ENCODE assay signal across 8 cellular contexts in the genomic region with DNA sequence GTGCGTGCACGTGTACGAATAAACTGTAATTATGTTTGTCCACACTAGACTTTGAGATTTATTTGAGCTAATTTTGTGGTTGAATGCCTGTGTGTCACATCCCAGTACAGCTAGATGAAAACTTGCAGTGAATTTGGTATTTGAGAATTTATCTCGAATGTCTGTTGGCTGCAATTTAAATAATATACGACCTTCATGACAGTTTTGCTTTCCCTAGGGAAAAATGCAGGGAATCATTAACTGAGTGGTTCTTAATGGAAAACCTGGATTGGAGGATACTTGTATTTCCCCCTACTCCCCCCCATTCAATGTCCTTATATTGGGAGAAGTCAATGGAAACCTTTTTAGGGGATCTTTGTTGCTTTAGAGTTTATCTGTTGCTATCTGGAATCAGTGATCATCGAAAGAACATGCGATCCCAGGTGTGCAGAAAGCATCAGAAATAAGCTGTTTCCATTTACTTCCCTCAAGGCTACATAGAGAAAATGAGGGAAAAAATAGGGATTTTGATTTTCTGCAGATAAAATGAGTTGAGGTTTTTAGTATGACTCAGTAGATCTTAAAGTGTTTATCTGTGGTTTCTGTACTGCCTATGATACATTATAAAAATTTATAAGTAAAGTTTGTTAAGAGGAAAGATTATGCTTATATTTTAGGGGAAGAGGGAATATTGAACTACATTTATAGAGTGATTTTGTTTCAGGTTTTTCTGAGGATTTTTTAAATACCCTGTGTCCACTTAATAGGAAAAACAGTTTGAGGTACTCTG.
DNase-seq lines count a peak whose midpoint lies in the region; ATAC-seq and TF ChIP-seq lines count a peak whose summit lies in the region.
"Not testable (repeated sequence)": the region's sequence is repeated elsewhere in the genome, so short reads cannot be mapped to it uniquely, and the experiment has no call there.

No MANE protein-coding gene starts in this region.

- not testable (repeated sequence) for H3K27ac ChIP-seq in CD8-positive, alpha-beta T cell (ENCODE audit: low read depth, low read length); HUES48 (ENCODE audit: low read depth, low read length); PC-9

- intact Hi-C loops in CD8-positive, alpha-beta T cell (cut with DNase I, micrococcal nuclease): not testable (repeated sequence)
- intact Hi-C loops in PC-9 (cut with micrococcal nuclease; ENCODE audit: unreplicated experiment): loop anchor here (5.0 kb wide), 1 partner anchor 260 kb away; no protein-coding TSS in a partner anchor

- not testable (repeated sequence) for BruUV-seq in PC-9 (replicated peaks; lab: Mats Ljungman, UMichigan)

- not testable (repeated sequence) for H4K20me1 ChIP-seq in PC-9 (ENCODE audit: insufficient read depth)

- not testable (repeated sequence) for H3K9me3 Mint-ChIP-seq in CD8-positive, alpha-beta T cell; activated T-cell treated with anti-CD3 and anti-CD28 coated beads, Interleukin-2, amount 50 U/mL, for 24 hours; central memory CD8-positive, alpha-beta T cell; glutamatergic neuron (ENCODE audit: unreplicated experiment); naive B cell; stimulated activated naive B cell treated with anti-CD40 and anti-IgM and Interleukin-4, amounts not matched to agents 10 μg/mL and 1 μg/mL and 100 μg/mL, for 72 hours

- H3K9me2 ChIP-seq in PC-9 (ENCODE audit: insufficient read depth): not testable (repeated sequence)

- not testable (repeated sequence) for TF ChIP-seq CTCF in CD8-positive, alpha-beta T cell (IDR thresholded peaks at IDR 0.05); PC-9 (conservative IDR thresholded peaks at IDR 0.05); glutamatergic neuron (IDR thresholded peaks at IDR 0.05; ENCODE audit: partially characterized antibody, unreplicated experiment)

- ATAC-seq in CD8-positive, alpha-beta T cell; central memory CD8-positive, alpha-beta T cell (replicated peaks; ENCODE audit: extremely low read depth, poor library complexity, severe bottlenecking); naive B cell (ENCODE audit: low read depth in 2 of 2); stimulated activated naive B cell treated with anti-CD40 and anti-IgM and Interleukin-4, amounts not matched to agents 10 μg/mL and 1 μg/mL and 100 μg/mL, for 72 hours (replicated peaks): not testable (repeated sequence)

- H3K4me2 ChIP-seq in PC-9: peak overlapping the region; percentile 83

- not testable (repeated sequence) for H3F3A ChIP-seq in PC-9 (ENCODE audit: insufficient read depth, low read depth)

- H3K27me3 Mint-ChIP-seq in CD8-positive, alpha-beta T cell (ENCODE audit: low read depth); activated T-cell treated with anti-CD3 and anti-CD28 coated beads, Interleukin-2, amount 50 U/mL, for 24 hours; central memory CD8-positive, alpha-beta T cell; glutamatergic neuron (ENCODE audit: unreplicated experiment); naive B cell; stimulated activated naive B cell treated with anti-CD40 and anti-IgM and Interleukin-4, amounts not matched to agents 10 μg/mL and 1 μg/mL and 100 μg/mL, for 72 hours: not testable (repeated sequence)

- POLR2A ChIA-PET in CD8-positive, alpha-beta T cell (lab: Charles Lee); PC-9 (lab: Charles Lee; ENCODE audit: unreplicated experiment): not testable (repeated sequence)

- H3K4me1 ChIP-seq in CD8-positive, alpha-beta T cell (ENCODE audit: insufficient read depth, low read length): not testable (repeated sequence)
- H3K4me1 ChIP-seq in HUES48 (ENCODE audit: control insufficient read depth, insufficient read depth, low read length): peaks cover 23% of the 10 kb centered on the region
- peaks cover 21% of the 10 kb centered on the region for H3K4me1 ChIP-seq in PC-9 (replicated peaks; ENCODE audit: insufficient read depth)

- CTCF ChIA-PET in CD8-positive, alpha-beta T cell (lab: Charles Lee); PC-9 (lab: Charles Lee): not testable (repeated sequence)

- H3K79me2 ChIP-seq in PC-9 (ENCODE audit: low read depth): peaks cover 49% of the 10 kb centered on the region

- not testable (repeated sequence) for H3K27me3 ChIP-seq in CD8-positive, alpha-beta T cell (ENCODE audit: insufficient read depth, low read length); HUES48 (ENCODE audit: control insufficient read depth, insufficient read depth, low read length); PC-9 (ENCODE audit: insufficient read depth, low read depth)

- not testable (repeated sequence) for H2AFZ ChIP-seq in PC-9

- not testable (repeated sequence) for H3K36me3 Mint-ChIP-seq in CD8-positive, alpha-beta T cell; activated T-cell treated with anti-CD3 and anti-CD28 coated beads, Interleukin-2, amount 50 U/mL, for 24 hours (ENCODE audit: low read depth); central memory CD8-positive, alpha-beta T cell (ENCODE audit: insufficient read depth); glutamatergic neuron (ENCODE audit: unreplicated experiment); naive B cell; stimulated activated naive B cell treated with anti-CD40 and anti-IgM and Interleukin-4, amounts not matched to agents 10 μg/mL and 1 μg/mL and 100 μg/mL, for 72 hours

- not testable (repeated sequence) for DNase-seq in CD8-positive, alpha-beta T cell; PC-9; activated T-cell treated with anti-CD3 and anti-CD28 coated beads, Interleukin-2, amount 50 U/mL, for 24 hours; central memory CD8-positive, alpha-beta T cell (ENCODE audit: low spot score in 2 of 2); glutamatergic neuron; naive B cell; stimulated activated naive B cell treated with anti-CD40 and anti-IgM and Interleukin-4, amounts not matched to agents 10 μg/mL and 1 μg/mL and 100 μg/mL, for 72 hours

- H3K27ac Mint-ChIP-seq in CD8-positive, alpha-beta T cell; activated T-cell treated with anti-CD3 and anti-CD28 coated beads, Interleukin-2, amount 50 U/mL, for 24 hours; glutamatergic neuron (ENCODE audit: unreplicated experiment); stimulated activated naive B cell treated with anti-CD40 and anti-IgM and Interleukin-4, amounts not matched to agents 10 μg/mL and 1 μg/mL and 100 μg/mL, for 72 hours: not testable (repeated sequence)
- peak overlapping the region; percentile 86 for H3K27ac Mint-ChIP-seq in central memory CD8-positive, alpha-beta T cell (ENCODE audit: low read depth)
- peak overlapping the region in 5 of 6 donors; percentile 5 to 63 (median 41) for H3K27ac Mint-ChIP-seq in naive B cell

- H3K36me3 ChIP-seq in CD8-positive, alpha-beta T cell (ENCODE audit: insufficient read depth, low read length); HUES48 (ENCODE audit: control insufficient read depth, insufficient read depth, low read length); PC-9 (ENCODE audit: low read depth): not testable (repeated sequence)

- not testable (repeated sequence) for H3K9ac ChIP-seq in HUES48 (ENCODE audit: low read depth, low read length)

- not testable (repeated sequence) for H3K4me3 ChIP-seq in CD8-positive, alpha-beta T cell (ENCODE audit: low read depth, low read length)
- H3K4me3 ChIP-seq in HUES48 (ENCODE audit: low read depth, low read length) (peak overlapping the region; percentile 47), PC-9 (peak overlapping the region; percentile 51; the same call in 1 of the 2 replicates)

- H3K9me3 ChIP-seq in CD8-positive, alpha-beta T cell (ENCODE audit: low read length); HUES48 (ENCODE audit: control insufficient read depth, insufficient read depth, low read length); PC-9 (ENCODE audit: insufficient read depth, low read depth): not testable (repeated sequence)

- H3K4me1 Mint-ChIP-seq in CD8-positive, alpha-beta T cell (ENCODE audit: low read depth): peaks cover 19% of the 10 kb centered on the region
- peaks cover 23% of the 10 kb centered on the region for H3K4me1 Mint-ChIP-seq in activated T-cell treated with anti-CD3 and anti-CD28 coated beads, Interleukin-2, amount 50 U/mL, for 24 hours (ENCODE audit: low read depth)
- peaks cover 34% of the 10 kb centered on the region for H3K4me1 Mint-ChIP-seq in central memory CD8-positive, alpha-beta T cell
- H3K4me1 Mint-ChIP-seq in glutamatergic neuron (ENCODE audit: low read depth, unreplicated experiment): not testable (repeated sequence)
- H3K4me1 Mint-ChIP-seq in naive B cell: peaks cover 22 to 48% (median 41%) of the 10 kb centered on the region in 3 donors
- peaks cover 13 to 26% of the 10 kb centered on the region in 2 donors for H3K4me1 Mint-ChIP-seq in stimulated activated naive B cell treated with anti-CD40 and anti-IgM and Interleukin-4, amounts not matched to agents 10 μg/mL and 1 μg/mL and 100 μg/mL, for 72 hours

- H3K4me3 Mint-ChIP-seq in CD8-positive, alpha-beta T cell: peak overlapping the region; percentile 72
- H3K4me3 Mint-ChIP-seq in activated T-cell treated with anti-CD3 and anti-CD28 coated beads, Interleukin-2, amount 50 U/mL, for 24 hours: peak overlapping the region; percentile 66
- peak overlapping the region; percentile 77 for H3K4me3 Mint-ChIP-seq in central memory CD8-positive, alpha-beta T cell
- H3K4me3 Mint-ChIP-seq in glutamatergic neuron (ENCODE audit: unreplicated experiment) (peak overlapping the region; percentile 83), naive B cell (peak overlapping the region in 7 of 8 donors; percentile 74 to 99 (median 94))
- H3K4me3 Mint-ChIP-seq in stimulated activated naive B cell treated with anti-CD40 and anti-IgM and Interleukin-4, amounts not matched to agents 10 μg/mL and 1 μg/mL and 100 μg/mL, for 72 hours: peak overlapping the region; percentile 65 to 78
